ENCODE assay signal across 9 cellular contexts in the genomic region with DNA sequence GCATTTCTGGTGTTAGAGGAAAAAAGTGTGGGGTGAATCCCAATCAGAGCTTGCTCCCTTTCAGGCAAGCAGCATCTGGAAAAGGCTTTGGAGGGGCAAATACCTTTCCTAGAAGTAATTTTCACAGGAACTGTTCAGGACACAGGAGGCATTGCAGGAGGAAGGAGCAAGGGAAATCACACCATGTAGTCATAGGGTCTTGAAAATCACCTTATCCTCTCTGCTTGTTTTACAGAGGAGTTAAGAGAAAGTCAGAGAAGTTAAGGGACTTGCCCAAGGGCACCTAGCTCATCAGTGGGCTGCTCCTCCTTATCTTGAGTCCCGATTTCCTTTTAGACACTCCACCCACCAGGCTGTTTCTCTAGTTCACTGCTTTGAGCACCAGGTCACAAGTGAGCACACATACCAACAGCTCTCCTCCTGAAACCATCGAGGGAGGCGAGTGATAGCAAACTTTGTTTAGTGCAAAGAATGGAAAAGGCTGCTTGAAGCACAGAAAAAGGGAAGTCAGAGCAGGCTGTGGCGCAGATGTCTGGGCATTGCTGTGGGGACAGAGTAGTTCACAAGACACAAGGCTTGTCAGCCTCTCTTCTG.
A peak's percentile ranks its signal among the peaks of the same experiment; 100 is the strongest.
DNase-seq lines count a peak whose midpoint lies in the region; ATAC-seq and TF ChIP-seq lines count a peak whose summit lies in the region.
"Had no signal": no experiment of that assay in that cellular context is flagged by ENCODE, and none has a peak within 500 bp of the region (broad histone marks: within the 10 kb centered on the region; RNA-seq: fewer than 3 reads in every experiment).

No MANE protein-coding gene starts in this region.

- no peaks in the 10 kb centered on the region for H3K79me2 ChIP-seq in smooth muscle cell (ENCODE audit: low read depth)

- TF ChIP-seq CTCF in prostate gland (IDR thresholded peaks at IDR 0.05) (no peak), smooth muscle cell (IDR thresholded peaks at IDR 0.05; ENCODE audit: borderline replicate concordance, insufficient read depth, poor library complexity, severe bottlenecking) (no peak)

- H3K4me3 ChIP-seq in prostate gland: no peak overlapping the region
- H3K4me3 ChIP-seq in smooth muscle cell: no peak overlapping the region

- H3K4me1 ChIP-seq in prostate gland (replicated peaks): no peaks in the 10 kb centered on the region
- H3K4me1 ChIP-seq in smooth muscle cell (ENCODE audit: low read depth): no peaks in the 10 kb centered on the region

- H3K27ac ChIP-seq in prostate gland: no peak overlapping the region
- H3K27ac ChIP-seq in smooth muscle cell (ENCODE audit: low read depth): no peak overlapping the region

- intact Hi-C loops in prostate gland (cut with DNase I): no loop called here

- H4K20me1 ChIP-seq in smooth muscle cell (ENCODE audit: low read depth): no peaks in the 10 kb centered on the region

- no peak overlapping the region for H2AFZ ChIP-seq in smooth muscle cell (ENCODE audit: low read depth)

- WGBS in prostate gland: 72% methylated on average over 4 of the region's 4 CpGs
- 76% methylated on average over 4 of the region's 4 CpGs for WGBS in smooth muscle cell (ENCODE audit: low lambda C conversion rate)

- H3K36me3 ChIP-seq in prostate gland: no peaks in the 10 kb centered on the region
- no peaks in the 10 kb centered on the region for H3K36me3 ChIP-seq in smooth muscle cell (ENCODE audit: low read depth)

- no peaks in the 10 kb centered on the region for H3K27me3 ChIP-seq in prostate gland (replicated peaks; ENCODE audit: insufficient read depth)
- no peaks in the 10 kb centered on the region for H3K27me3 ChIP-seq in smooth muscle cell (ENCODE audit: low read depth)

- no peak for TF ChIP-seq POLR2A in GM18505 (IDR thresholded peaks at IDR 0.05; ENCODE audit: borderline replicate concordance, extremely low read depth, insufficient read depth, insufficient read length)
- no peak for TF ChIP-seq POLR2A in prostate gland (IDR thresholded peaks at IDR 0.05)

- peak; percentile 55 for ATAC-seq in GM18505 (IDR thresholded peaks at IDR 0.05; ENCODE audit: unreplicated experiment)
- peak; percentile 51 for ATAC-seq in GM21526 (IDR thresholded peaks at IDR 0.05; ENCODE audit: low FRiP score, unreplicated experiment)
- ATAC-seq in HG03571 (IDR thresholded peaks at IDR 0.05; ENCODE audit: unreplicated experiment): peak; percentile 48

- H3F3A ChIP-seq in smooth muscle cell (ENCODE audit: low read depth): no peaks in the 10 kb centered on the region

- H3K9ac ChIP-seq in smooth muscle cell (ENCODE audit: low read depth): no peak overlapping the region

- no peak overlapping the region for H3K4me2 ChIP-seq in smooth muscle cell

- H3K9me3 ChIP-seq in prostate gland: no peaks in the 10 kb centered on the region
- H3K9me3 ChIP-seq in smooth muscle cell (replicated peaks; ENCODE audit: low read depth): no peaks in the 10 kb centered on the region

- DNase-seq in globus pallidus (ENCODE audit: low spot score) (peak; percentile 24), DMS153 treated with DMSO at 0.1 percent for 48 hours (lab: John Stamatoyannopoulos, UW; ENCODE audit: unreplicated experiment) (no peak), prostate gland (ENCODE audit: low spot score) (no peak), smooth muscle cell (lab: John Stamatoyannopoulos, UW; ENCODE audit: unreplicated experiment) (no peak)
- no peak for DNase-seq in activated CD8-positive, alpha-beta memory T cell treated with anti-CD3 and anti-CD28 coated beads for 24 hours
- DNase-seq: IMR-90 had no signal
